In genomic region chr15:76187151-76187550, GRCh38 we compare ENCODE assay signal across 8 cellular contexts.
"Had no signal": no experiment of that assay in that cellular context is flagged by ENCODE, and none has a peak within 500 bp of the region (broad histone marks: within the 10 kb centered on the region; RNA-seq: fewer than 3 reads in every experiment).

No MANE protein-coding gene starts in this region.

- FAIRE-seq: H54, HTR-8/SVneo, K562 had no signal

- H3K9ac ChIP-seq: GM23248 had no signal

- ATAC-seq: K562 had no signal

- H3K4me3 Mint-ChIP-seq: H9 had no signal

- H3K9me3 Mint-ChIP-seq: H9 had no signal

- DNase-seq: GM23248, GOT3, H9, HCEC 1CT, IMR-90 had no signal

- H2AFZ ChIP-seq: GM23248 had no signal

- H3K27ac ChIP-seq: GM23248 had no signal

- H3K4me3 ChIP-seq: GM23248, K562 had no signal
